9 cellular contexts compared by ENCODE assay signal in the genomic region with DNA sequence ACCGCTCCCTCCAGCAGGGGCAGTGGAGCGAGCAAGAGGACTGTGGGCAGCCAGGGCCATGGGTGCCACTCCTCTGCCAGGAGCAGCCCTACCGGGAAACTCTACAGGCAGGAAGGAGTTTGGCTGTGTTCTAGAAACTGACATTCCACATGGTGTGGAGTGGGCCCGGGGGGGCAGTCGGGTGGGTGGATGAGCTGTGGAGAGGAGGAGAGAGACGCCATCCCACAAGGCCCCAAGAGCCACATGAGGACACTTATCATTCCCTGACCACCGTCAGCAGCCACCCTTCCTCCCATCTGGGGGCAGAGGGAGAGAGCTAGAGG. TPM values are rescaled to one million over a fixed set of nuclear protein-coding genes. Genes with fewer than 3 reads are reported as not detected.
"Had no signal": no experiment of that assay in that cellular context is flagged by ENCODE, and none has a peak within 500 bp of the region (broad histone marks: within the 10 kb centered on the region; RNA-seq: fewer than 3 reads in every experiment).

No MANE protein-coding gene starts in this region.

- H3K9me3 Mint-ChIP-seq: IgD-negative memory B cell had no signal

- H3K27ac ChIP-seq: GM23248, HL-60, KMS-11 had no signal

- H3K27ac Mint-ChIP-seq: IgD-negative memory B cell had no signal

- H3K36me3 ChIP-seq: HAP-1 had no signal

- H3K9me3 ChIP-seq: HAP-1 had no signal

- DNase-seq: GM23248, GOT3, KBM-7 had no signal

- H3K4me3 ChIP-seq: GM23248, HAP-1 had no signal

- ATAC-seq: HCT116 had no signal

RNA-seq across cellular contexts. Expression of a gene that starts 10.8 kb away (rescaled TPM):
- total RNA-seq: GM23248, HT1080 had no signal
- polyA plus RNA-seq: GM23248, IgD-negative memory B cell had no signal
